In genomic region chr22:26585104-26585790, GRCh38 we compare ENCODE assay signal across 8 cellular contexts. TPM values are rescaled to one million over a fixed set of nuclear protein-coding genes. Genes with fewer than 3 reads are reported as not detected.
A peak's percentile ranks its signal among the peaks of the same experiment; 100 is the strongest.
DNase-seq lines count a peak whose midpoint lies in the region; TF ChIP-seq lines count a peak whose summit lies in the region.

No MANE protein-coding gene starts in this region.

- intact Hi-C loops in sigmoid colon (cut with DNase I), result no loop called here

- no peak for TF ChIP-seq POLR2A in sigmoid colon (IDR thresholded peaks at IDR 0.05)

- H3K27ac ChIP-seq in RWPE1, result peak overlapping the region; percentile 75
- H3K27ac ChIP-seq in sigmoid colon, result no peak overlapping the region

- DNase-seq in GF-D8 (lab: John Stamatoyannopoulos, UW) (peak; percentile 43), RWPE1 (ENCODE audit: low spot score) (peak; percentile 42), fibroblast of peridontal ligament (ENCODE audit: extremely low read depth) (peak; percentile 66), sigmoid colon (peak; percentile 60), NCI-H1930 (lab: John Stamatoyannopoulos, UW) (no peak), NCI-H2029 treated with DMSO at 0.1 percent for 48 hours (lab: John Stamatoyannopoulos, UW) (no peak)
- no peak for DNase-seq in stimulated activated CD4-positive, alpha-beta T cell treated with anti-CD3 and anti-CD28 coated beads, Interleukin-4, amount 100 ng/mL, for 1 hour
- DNase-seq in stimulated activated CD4-positive, alpha-beta T cell treated with anti-CD3 and anti-CD28 coated beads, Interleukin-4, amount 100 ng/mL, for 4 hours, result no peak

- no peaks in the 10 kb centered on the region for H3K27me3 ChIP-seq in sigmoid colon

- 61 to 75% methylated on average over 11 of the region's 11 CpGs for WGBS in sigmoid colon, 2 donors

- CTCF ChIA-PET in RWPE1 (lab: Yijun Ruan, JAX), result interaction anchor here (0.6 kb wide), 1 partner anchor 67 kb away, joined by 5 read pairs; no protein-coding TSS in a partner anchor

- H3K4me1 ChIP-seq in sigmoid colon, result peaks cover 0 to 13% (median 5%) of the 10 kb centered on the region in 4 donors

- H3K9me3 ChIP-seq in sigmoid colon, result no peaks in the 10 kb centered on the region

- POLR2A ChIA-PET in RWPE1 (lab: Yijun Ruan, JAX; ENCODE audit: low non-redundant PET), result no interaction called here

- TF ChIP-seq CTCF in RWPE1 (conservative IDR thresholded peaks at IDR 0.05; ENCODE audit: low read depth) (no peak), sigmoid colon (IDR thresholded peaks at IDR 0.05) (no peak)

- H3K4me3 ChIP-seq in sigmoid colon, result no peak overlapping the region

- TF ChIP-seq EP300 in sigmoid colon (IDR thresholded peaks at IDR 0.05), result no peak

- no peaks in the 10 kb centered on the region for H3K36me3 ChIP-seq in sigmoid colon

RNA-seq across cellular contexts. Expression of gene TPST2, which starts 4.7 kb away (rescaled TPM):
- 10 to 100 TPM; 15.9 to 24.3 (median 17.2) TPM for total RNA-seq in sigmoid colon
- polyA plus RNA-seq in sigmoid colon, result 10 to 100 TPM in 1 of 3 donors, 1 to 10 TPM in 2; 5.1 to 13.8 (median 5.4) TPM

RNA-seq across cellular contexts. Expression of gene CRYBB1, which starts 32.6 kb away (rescaled TPM):
- total RNA-seq in sigmoid colon, result 1 to 10 TPM in 1 of 4 donors, under 1 TPM in 1, not detected in 2; 0.82 to 1.8 TPM
- polyA plus RNA-seq in sigmoid colon, result 1 to 10 TPM in 1 of 3 donors, under 1 TPM in 1, not detected in 1; 0.47 to 3.0 TPM

RNA-seq across cellular contexts. Expression of gene CRYBA4, which starts 36.5 kb away (rescaled TPM):
- total RNA-seq in sigmoid colon, result not detected
- not detected for polyA plus RNA-seq in sigmoid colon

Comparison
In these comparisons a context has a peak if more than half of its experiments do, and no peak if none do; other contexts are left out.
1. DNase-seq: peak in GF-D8 (single experiment), RWPE1 (single experiment), fibroblast of peridontal ligament (single experiment) and sigmoid colon (single experiment); none in stimulated activated CD4-positive, alpha-beta T cell treated with anti-CD3 and anti-CD28 coated beads, Interleukin-4, amount 100 ng/mL, for 1 hour (single experiment), stimulated activated CD4-positive, alpha-beta T cell treated with anti-CD3 and anti-CD28 coated beads, Interleukin-4, amount 100 ng/mL, for 4 hours (0 of 2), NCI-H1930 (0 of 2) and NCI-H2029 treated with DMSO at 0.1 percent for 48 hours (single experiment).